In genomic region chr19:32421589-32422361, GRCh38 we compare ENCODE assay signal across 1 cellular context.
A peak's percentile ranks its signal among the peaks of the same experiment; 100 is the strongest.
TF ChIP-seq lines count a peak whose summit lies in the region.

No MANE protein-coding gene starts in this region.

TF ChIP-seq in K562, 482 proteins besides CTCF, POLR2A, EP300 and RAD21 (continued from another document and continues in another):
- TF ChIP-seq RCOR1 (IDR thresholded peaks at IDR 0.05; ENCODE audit: borderline replicate concordance in 1 of 2, low read depth in 2 of 2, low read length in 2 of 2) (peak; percentile 4 to 77; a peak in 1 of 4 replicates), SNRNP70 (optimal IDR thresholded peaks at IDR 0.05; ENCODE audit: low read depth, low read length) (no peak), SPI1 (IDR thresholded peaks at IDR 0.05; ENCODE audit: borderline replicate concordance, low read depth, low read length) (peak; percentile 95), SP1 (CRISPR knock-in tag; IDR thresholded peaks at IDR 0.05) (no peak), ELF2 (CRISPR knock-in tag; IDR thresholded peaks at IDR 0.05) (no peak), HDAC3 (IDR thresholded peaks at IDR 0.05; ENCODE audit: borderline replicate concordance, partially characterized antibody) (peak; percentile 69), RHOXF2B (CRISPR knock-in tag; conservative IDR thresholded peaks at IDR 0.05) (no peak), ZNF184 (CRISPR knock-in tag; IDR thresholded peaks at IDR 0.05) (no peak), XRCC3 (IDR thresholded peaks at IDR 0.05) (no peak), PRPF4 (IDR thresholded peaks at IDR 0.05; ENCODE audit: insufficient read depth, low read depth, low read length, poor library complexity, severe bottlenecking) (no peak), RNF2 (IDR thresholded peaks at IDR 0.05) (peak; percentile 88), CGGBP1 (CRISPR knock-in tag; IDR thresholded peaks at IDR 0.05) (no peak), CC2D1A (IDR thresholded peaks at IDR 0.05) (0 out of 2 replicates have a peak, but pooled peaks have one; percentile 2), PURB (CRISPR knock-in tag; IDR thresholded peaks at IDR 0.05; ENCODE audit: low read depth) (no peak), CHD1 (IDR thresholded peaks at IDR 0.05; ENCODE audit: low read length) (no peak), SMARCE1 (IDR thresholded peaks at IDR 0.05) (peak; percentile 91), ZNF263 (CRISPR knock-in tag; IDR thresholded peaks at IDR 0.05; ENCODE audit: borderline replicate concordance) (peak; percentile 23; the same call in 1 of the 2 replicates), ZNF436 (CRISPR knock-in tag; IDR thresholded peaks at IDR 0.05) (no peak), RFX1 (IDR thresholded peaks at IDR 0.05) (no peak), GATA2 (CRISPR knock-in tag; IDR thresholded peaks at IDR 0.05) (peak; percentile 87), ZC3H8 (IDR thresholded peaks at IDR 0.05) (no peak), MIER1 (IDR thresholded peaks at IDR 0.05; ENCODE audit: low read depth) (no peak), SRSF7 (optimal IDR thresholded peaks at IDR 0.05; ENCODE audit: low read depth, low read length) (no peak), CCNT2 (IDR thresholded peaks at IDR 0.05; ENCODE audit: borderline replicate concordance, extremely low read depth, insufficient read length, low read depth, low read length) (peak; percentile 50), SIN3B (IDR thresholded peaks at IDR 0.05; ENCODE audit: low read depth) (no peak), LCOR (CRISPR knock-in tag; IDR thresholded peaks at IDR 0.05) (peak; percentile 26; the same call in 1 of the 2 replicates), JUND (IDR thresholded peaks at IDR 0.05; ENCODE audit: borderline replicate concordance, low read depth, low read length) (peak; percentile 69), JUND (tag; IDR thresholded peaks at IDR 0.05; ENCODE audit: borderline replicate concordance, low read depth, low read length) (peak; percentile 37; the same call in 1 of the 3 replicates), FOXM1 (IDR thresholded peaks at IDR 0.05; ENCODE audit: low read depth) (peak; percentile 40), FOXM1 (CRISPR knock-in tag; IDR thresholded peaks at IDR 0.05; ENCODE audit: low read depth) (no peak), FUS (optimal IDR thresholded peaks at IDR 0.05; ENCODE audit: low read depth, low read length) (no peak), ZNF124 (CRISPR knock-in tag; IDR thresholded peaks at IDR 0.05) (no peak), ZNF212 (CRISPR knock-in tag; IDR thresholded peaks at IDR 0.05) (no peak), ZNF449 (CRISPR knock-in tag; IDR thresholded peaks at IDR 0.05) (no peak), MCM2 (IDR thresholded peaks at IDR 0.05; ENCODE audit: low read depth) (no peak), ARID2 (IDR thresholded peaks at IDR 0.05) (no peak), ZNF165 (CRISPR knock-in tag; IDR thresholded peaks at IDR 0.05; ENCODE audit: borderline replicate concordance) (no peak), RBM34 (IDR thresholded peaks at IDR 0.05; ENCODE audit: borderline replicate concordance, insufficient read depth, low read length) (no peak), JUNB (CRISPR knock-in tag; conservative IDR thresholded peaks at IDR 0.05) (no peak), ETV1 (tag; conservative IDR thresholded peaks at IDR 0.05; ENCODE audit: low read depth) (peak; percentile 79), ZNF699 (CRISPR knock-in tag; IDR thresholded peaks at IDR 0.05; ENCODE audit: insufficient replicate concordance) (no peak), ZNF780A (CRISPR knock-in tag; IDR thresholded peaks at IDR 0.05) (no peak), MYBL2 (IDR thresholded peaks at IDR 0.05; ENCODE audit: low read depth) (no peak), MYBL2 (CRISPR knock-in tag; IDR thresholded peaks at IDR 0.05; ENCODE audit: borderline replicate concordance) (no peak), ETV6 (IDR thresholded peaks at IDR 0.05; ENCODE audit: borderline replicate concordance in 1 of 2, low read depth in 2 of 2, low read length in 1 of 2) (peak; percentile 68 to 94; a peak in 3 of 4 replicates), ETV6 (CRISPR knock-in tag; IDR thresholded peaks at IDR 0.05; ENCODE audit: borderline replicate concordance) (no peak), ZSCAN32 (CRISPR knock-in tag; IDR thresholded peaks at IDR 0.05) (peak; percentile 81), TOE1 (IDR thresholded peaks at IDR 0.05; ENCODE audit: borderline replicate concordance) (no peak), TOE1 (CRISPR knock-in tag; IDR thresholded peaks at IDR 0.05; ENCODE audit: borderline replicate concordance, low read depth) (no peak)
- TF ChIP-seq, protein P1, sequence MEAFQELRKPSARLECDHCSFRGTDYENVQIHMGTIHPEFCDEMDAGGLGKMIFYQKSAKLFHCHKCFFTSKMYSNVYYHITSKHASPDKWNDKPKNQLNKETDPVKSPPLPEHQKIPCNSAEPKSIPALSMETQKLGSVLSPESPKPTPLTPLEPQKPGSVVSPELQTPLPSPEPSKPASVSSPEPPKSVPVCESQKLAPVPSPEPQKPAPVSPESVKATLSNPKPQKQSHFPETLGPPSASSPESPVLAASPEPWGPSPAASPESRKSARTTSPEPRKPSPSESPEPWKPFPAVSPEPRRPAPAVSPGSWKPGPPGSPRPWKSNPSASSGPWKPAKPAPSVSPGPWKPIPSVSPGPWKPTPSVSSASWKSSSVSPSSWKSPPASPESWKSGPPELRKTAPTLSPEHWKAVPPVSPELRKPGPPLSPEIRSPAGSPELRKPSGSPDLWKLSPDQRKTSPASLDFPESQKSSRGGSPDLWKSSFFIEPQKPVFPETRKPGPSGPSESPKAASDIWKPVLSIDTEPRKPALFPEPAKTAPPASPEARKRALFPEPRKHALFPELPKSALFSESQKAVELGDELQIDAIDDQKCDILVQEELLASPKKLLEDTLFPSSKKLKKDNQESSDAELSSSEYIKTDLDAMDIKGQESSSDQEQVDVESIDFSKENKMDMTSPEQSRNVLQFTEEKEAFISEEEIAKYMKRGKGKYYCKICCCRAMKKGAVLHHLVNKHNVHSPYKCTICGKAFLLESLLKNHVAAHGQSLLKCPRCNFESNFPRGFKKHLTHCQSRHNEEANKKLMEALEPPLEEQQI (IDR thresholded peaks at IDR 0.05), result 0 out of 2 replicates have a peak, but pooled peaks have one; percentile 58
- TF ChIP-seq, protein P2, sequence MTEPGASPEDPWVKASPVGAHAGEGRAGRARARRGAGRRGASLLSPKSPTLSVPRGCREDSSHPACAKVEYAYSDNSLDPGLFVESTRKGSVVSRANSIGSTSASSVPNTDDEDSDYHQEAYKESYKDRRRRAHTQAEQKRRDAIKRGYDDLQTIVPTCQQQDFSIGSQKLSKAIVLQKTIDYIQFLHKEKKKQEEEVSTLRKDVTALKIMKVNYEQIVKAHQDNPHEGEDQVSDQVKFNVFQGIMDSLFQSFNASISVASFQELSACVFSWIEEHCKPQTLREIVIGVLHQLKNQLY (CRISPR knock-in tag; conservative IDR thresholded peaks at IDR 0.05), result no peak
- TF ChIP-seq, protein P3, sequence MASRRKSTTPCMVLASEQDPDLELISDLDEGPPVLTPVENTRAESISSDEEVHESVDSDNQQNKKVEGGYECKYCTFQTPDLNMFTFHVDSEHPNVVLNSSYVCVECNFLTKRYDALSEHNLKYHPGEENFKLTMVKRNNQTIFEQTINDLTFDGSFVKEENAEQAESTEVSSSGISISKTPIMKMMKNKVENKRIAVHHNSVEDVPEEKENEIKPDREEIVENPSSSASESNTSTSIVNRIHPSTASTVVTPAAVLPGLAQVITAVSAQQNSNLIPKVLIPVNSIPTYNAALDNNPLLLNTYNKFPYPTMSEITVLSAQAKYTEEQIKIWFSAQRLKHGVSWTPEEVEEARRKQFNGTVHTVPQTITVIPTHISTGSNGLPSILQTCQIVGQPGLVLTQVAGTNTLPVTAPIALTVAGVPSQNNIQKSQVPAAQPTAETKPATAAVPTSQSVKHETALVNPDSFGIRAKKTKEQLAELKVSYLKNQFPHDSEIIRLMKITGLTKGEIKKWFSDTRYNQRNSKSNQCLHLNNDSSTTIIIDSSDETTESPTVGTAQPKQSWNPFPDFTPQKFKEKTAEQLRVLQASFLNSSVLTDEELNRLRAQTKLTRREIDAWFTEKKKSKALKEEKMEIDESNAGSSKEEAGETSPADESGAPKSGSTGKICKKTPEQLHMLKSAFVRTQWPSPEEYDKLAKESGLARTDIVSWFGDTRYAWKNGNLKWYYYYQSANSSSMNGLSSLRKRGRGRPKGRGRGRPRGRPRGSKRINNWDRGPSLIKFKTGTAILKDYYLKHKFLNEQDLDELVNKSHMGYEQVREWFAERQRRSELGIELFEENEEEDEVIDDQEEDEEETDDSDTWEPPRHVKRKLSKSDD (conservative IDR thresholded peaks at IDR 0.05; ENCODE audit: low read length), result no peak
- TF ChIP-seq, protein P4, sequence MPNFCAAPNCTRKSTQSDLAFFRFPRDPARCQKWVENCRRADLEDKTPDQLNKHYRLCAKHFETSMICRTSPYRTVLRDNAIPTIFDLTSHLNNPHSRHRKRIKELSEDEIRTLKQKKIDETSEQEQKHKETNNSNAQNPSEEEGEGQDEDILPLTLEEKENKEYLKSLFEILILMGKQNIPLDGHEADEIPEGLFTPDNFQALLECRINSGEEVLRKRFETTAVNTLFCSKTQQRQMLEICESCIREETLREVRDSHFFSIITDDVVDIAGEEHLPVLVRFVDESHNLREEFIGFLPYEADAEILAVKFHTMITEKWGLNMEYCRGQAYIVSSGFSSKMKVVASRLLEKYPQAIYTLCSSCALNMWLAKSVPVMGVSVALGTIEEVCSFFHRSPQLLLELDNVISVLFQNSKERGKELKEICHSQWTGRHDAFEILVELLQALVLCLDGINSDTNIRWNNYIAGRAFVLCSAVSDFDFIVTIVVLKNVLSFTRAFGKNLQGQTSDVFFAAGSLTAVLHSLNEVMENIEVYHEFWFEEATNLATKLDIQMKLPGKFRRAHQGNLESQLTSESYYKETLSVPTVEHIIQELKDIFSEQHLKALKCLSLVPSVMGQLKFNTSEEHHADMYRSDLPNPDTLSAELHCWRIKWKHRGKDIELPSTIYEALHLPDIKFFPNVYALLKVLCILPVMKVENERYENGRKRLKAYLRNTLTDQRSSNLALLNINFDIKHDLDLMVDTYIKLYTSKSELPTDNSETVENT (CRISPR knock-in tag; IDR thresholded peaks at IDR 0.05), result no peak
- TF ChIP-seq, protein P5, sequence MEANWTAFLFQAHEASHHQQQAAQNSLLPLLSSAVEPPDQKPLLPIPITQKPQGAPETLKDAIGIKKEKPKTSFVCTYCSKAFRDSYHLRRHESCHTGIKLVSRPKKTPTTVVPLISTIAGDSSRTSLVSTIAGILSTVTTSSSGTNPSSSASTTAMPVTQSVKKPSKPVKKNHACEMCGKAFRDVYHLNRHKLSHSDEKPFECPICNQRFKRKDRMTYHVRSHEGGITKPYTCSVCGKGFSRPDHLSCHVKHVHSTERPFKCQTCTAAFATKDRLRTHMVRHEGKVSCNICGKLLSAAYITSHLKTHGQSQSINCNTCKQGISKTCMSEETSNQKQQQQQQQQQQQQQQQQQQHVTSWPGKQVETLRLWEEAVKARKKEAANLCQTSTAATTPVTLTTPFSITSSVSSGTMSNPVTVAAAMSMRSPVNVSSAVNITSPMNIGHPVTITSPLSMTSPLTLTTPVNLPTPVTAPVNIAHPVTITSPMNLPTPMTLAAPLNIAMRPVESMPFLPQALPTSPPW (CRISPR knock-in tag; IDR thresholded peaks at IDR 0.05), result no peak
- TF ChIP-seq, protein P6, sequence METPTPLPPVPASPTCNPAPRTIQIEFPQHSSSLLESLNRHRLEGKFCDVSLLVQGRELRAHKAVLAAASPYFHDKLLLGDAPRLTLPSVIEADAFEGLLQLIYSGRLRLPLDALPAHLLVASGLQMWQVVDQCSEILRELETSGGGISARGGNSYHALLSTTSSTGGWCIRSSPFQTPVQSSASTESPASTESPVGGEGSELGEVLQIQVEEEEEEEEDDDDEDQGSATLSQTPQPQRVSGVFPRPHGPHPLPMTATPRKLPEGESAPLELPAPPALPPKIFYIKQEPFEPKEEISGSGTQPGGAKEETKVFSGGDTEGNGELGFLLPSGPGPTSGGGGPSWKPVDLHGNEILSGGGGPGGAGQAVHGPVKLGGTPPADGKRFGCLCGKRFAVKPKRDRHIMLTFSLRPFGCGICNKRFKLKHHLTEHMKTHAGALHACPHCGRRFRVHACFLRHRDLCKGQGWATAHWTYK (CRISPR knock-in tag; IDR thresholded peaks at IDR 0.05), result no peak
- TF ChIP-seq, protein P7, sequence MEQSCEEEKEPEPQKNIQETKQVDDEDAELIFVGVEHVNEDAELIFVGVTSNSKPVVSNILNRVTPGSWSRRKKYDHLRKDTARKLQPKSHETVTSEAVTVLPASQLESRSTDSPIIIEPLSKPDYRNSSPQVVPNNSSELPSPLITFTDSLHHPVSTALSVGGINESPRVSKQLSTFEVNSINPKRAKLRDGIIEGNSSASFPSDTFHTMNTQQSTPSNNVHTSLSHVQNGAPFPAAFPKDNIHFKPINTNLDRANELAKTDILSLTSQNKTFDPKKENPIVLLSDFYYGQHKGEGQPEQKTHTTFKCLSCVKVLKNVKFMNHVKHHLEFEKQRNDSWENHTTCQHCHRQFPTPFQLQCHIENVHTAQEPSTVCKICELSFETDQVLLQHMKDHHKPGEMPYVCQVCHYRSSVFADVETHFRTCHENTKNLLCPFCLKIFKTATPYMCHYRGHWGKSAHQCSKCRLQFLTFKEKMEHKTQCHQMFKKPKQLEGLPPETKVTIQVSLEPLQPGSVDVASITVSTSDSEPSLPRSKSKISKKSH (CRISPR knock-in tag; IDR thresholded peaks at IDR 0.05), result no peak
- TF ChIP-seq, protein P8, sequence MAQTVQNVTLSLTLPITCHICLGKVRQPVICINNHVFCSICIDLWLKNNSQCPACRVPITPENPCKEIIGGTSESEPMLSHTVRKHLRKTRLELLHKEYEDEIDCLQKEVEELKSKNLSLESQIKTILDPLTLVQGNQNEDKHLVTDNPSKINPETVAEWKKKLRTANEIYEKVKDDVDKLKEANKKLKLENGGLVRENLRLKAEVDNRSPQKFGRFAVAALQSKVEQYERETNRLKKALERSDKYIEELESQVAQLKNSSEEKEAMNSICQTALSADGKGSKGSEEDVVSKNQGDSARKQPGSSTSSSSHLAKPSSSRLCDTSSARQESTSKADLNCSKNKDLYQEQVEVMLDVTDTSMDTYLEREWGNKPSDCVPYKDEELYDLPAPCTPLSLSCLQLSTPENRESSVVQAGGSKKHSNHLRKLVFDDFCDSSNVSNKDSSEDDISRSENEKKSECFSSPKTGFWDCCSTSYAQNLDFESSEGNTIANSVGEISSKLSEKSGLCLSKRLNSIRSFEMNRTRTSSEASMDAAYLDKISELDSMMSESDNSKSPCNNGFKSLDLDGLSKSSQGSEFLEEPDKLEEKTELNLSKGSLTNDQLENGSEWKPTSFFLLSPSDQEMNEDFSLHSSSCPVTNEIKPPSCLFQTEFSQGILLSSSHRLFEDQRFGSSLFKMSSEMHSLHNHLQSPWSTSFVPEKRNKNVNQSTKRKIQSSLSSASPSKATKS (CRISPR knock-in tag; IDR thresholded peaks at IDR 0.05), result no peak
